8 cellular contexts compared by ENCODE assay signal in genomic region chr1:173474780-173475419, GRCh38. TPM values are rescaled to one million over a fixed set of nuclear protein-coding genes. Genes with fewer than 3 reads are reported as not detected.
DNase-seq lines count a peak whose midpoint lies in the region; FAIRE-seq and TF ChIP-seq lines count a peak whose summit lies in the region.
"Not testable (repeated sequence)": the region's sequence is repeated elsewhere in the genome, so short reads cannot be mapped to it uniquely, and the experiment has no call there.

No MANE protein-coding gene starts in this region.

- H3K27me3 ChIP-seq in CD8-positive, alpha-beta memory T cell (ENCODE audit: insufficient read depth, low read length, poor library complexity, severe bottlenecking); keratinocyte (ENCODE audit: control insufficient read depth, extremely low read depth, insufficient read depth, low read length); neural progenitor cell: not testable (repeated sequence)

- not testable (repeated sequence) for H3K9me1 ChIP-seq in keratinocyte (ENCODE audit: control insufficient read depth, extremely low read depth, insufficient read depth, low read length)

- DNase-seq in CD8-positive, alpha-beta memory T cell; epithelial cell of prostate (ENCODE audit: low read depth, low spot score); keratinocyte (ENCODE audit: low read depth, low spot score); neural progenitor cell (ENCODE audit: low spot score); type B pancreatic cell (ENCODE audit: extremely low spot score, unreplicated experiment): not testable (repeated sequence)
- DNase-seq in NCI-H524 treated with DMSO at 0.1 percent for 48 hours (lab: John Stamatoyannopoulos, UW) (peak; percentile 49), amniotic epithelial cell (ENCODE audit: low read depth) (peak; percentile 66)

- peaks cover 5 to 18% (median 14%) of the 10 kb centered on the region in 5 donors for H3K9me3 Mint-ChIP-seq in CD8-positive, alpha-beta memory T cell
- H3K9me3 Mint-ChIP-seq in neural progenitor cell (peaks cover 19% of the 10 kb centered on the region), type B pancreatic cell (peaks cover 10% of the 10 kb centered on the region)

- H3K4me3 Mint-ChIP-seq in CD8-positive, alpha-beta memory T cell, result peak overlapping the region; percentile 56 to 95 (median 66)
- not testable (repeated sequence) for H3K4me3 Mint-ChIP-seq in neural progenitor cell
- H3K4me3 Mint-ChIP-seq in type B pancreatic cell, result peak overlapping the region; percentile 82

- CTCF ChIA-PET in CD8-positive, alpha-beta memory T cell (lab: Charles Lee), result interaction anchor here (4.3 kb wide), 1 partner anchor 44 kb away, joined by 30 read pairs; no protein-coding TSS in a partner anchor

- H3K4me2 ChIP-seq in keratinocyte (ENCODE audit: control insufficient read depth, extremely low read depth, insufficient read depth, low read depth, low read length), result peak overlapping the region; percentile 90
- peak overlapping the region; percentile 93 for H3K4me2 ChIP-seq in neural progenitor cell

- not testable (repeated sequence) for H3K9me3 ChIP-seq in CD8-positive, alpha-beta memory T cell (ENCODE audit: low read length); keratinocyte (ENCODE audit: control insufficient read depth, low read depth, low read length); neural progenitor cell (ENCODE audit: low read depth)

- H3K79me2 ChIP-seq in keratinocyte (ENCODE audit: control insufficient read depth, insufficient read depth, low read length) (peaks cover 27% of the 10 kb centered on the region), neural progenitor cell (ENCODE audit: low read depth) (peaks cover 43% of the 10 kb centered on the region)

- H3K4me3 ChIP-seq in CD8-positive, alpha-beta memory T cell (ENCODE audit: low read length), result peak overlapping the region; percentile 93
- peak overlapping the region; percentile 72 for H3K4me3 ChIP-seq in WI38 (ENCODE audit: low read depth, low read length)
- H3K4me3 ChIP-seq in keratinocyte (ENCODE audit: control insufficient read depth in 2 of 3, extremely low read depth in 1 of 3, insufficient read depth in 2 of 3, low read depth in 1 of 3, low read length in 3 of 3), result not testable (repeated sequence)
- peak overlapping the region; percentile 79 for H3K4me3 ChIP-seq in neural progenitor cell

- H3K4me1 Mint-ChIP-seq in CD8-positive, alpha-beta memory T cell, result peaks cover 54 to 70% (median 66%) of the 10 kb centered on the region in 3 donors
- H3K4me1 Mint-ChIP-seq in neural progenitor cell (peaks cover 30% of the 10 kb centered on the region), type B pancreatic cell (ENCODE audit: unreplicated experiment) (peaks cover 33% of the 10 kb centered on the region)

- not testable (repeated sequence) for H3K9ac ChIP-seq in keratinocyte (ENCODE audit: control insufficient read depth, extremely low read depth, insufficient read depth, low read length); neural progenitor cell

- H3K36me3 ChIP-seq in CD8-positive, alpha-beta memory T cell (ENCODE audit: insufficient read depth, low read length); keratinocyte (ENCODE audit: control insufficient read depth in 2 of 2, extremely low read depth in 1 of 2, insufficient read depth in 2 of 2, low read length in 2 of 2); neural progenitor cell: not testable (repeated sequence)

- FAIRE-seq in keratinocyte (lab: Jason Lieb, UNC), result not testable (repeated sequence)

- POLR2A ChIA-PET in CD8-positive, alpha-beta memory T cell (lab: Charles Lee), result not testable (repeated sequence)

- not testable (repeated sequence) for H4K20me1 ChIP-seq in keratinocyte (ENCODE audit: control insufficient read depth, extremely low read depth, insufficient read depth, low read length)
- H4K20me1 ChIP-seq in neural progenitor cell (ENCODE audit: low read depth), result peaks cover 22% of the 10 kb centered on the region

- dilution Hi-C loops in keratinocyte (cut with MboI; ENCODE audit: extremely low pct_ligation_motif_present, low sequenced_read_pairs), result not testable (repeated sequence)

- H3K27ac ChIP-seq in CD8-positive, alpha-beta memory T cell (ENCODE audit: low read depth, low read length); neural progenitor cell: not testable (repeated sequence)
- H3K27ac ChIP-seq in epithelial cell of prostate, result peak overlapping the region; percentile 87
- peak overlapping the region; percentile 41 for H3K27ac ChIP-seq in keratinocyte (ENCODE audit: control insufficient read depth, insufficient read depth, low read length)

- not testable (repeated sequence) for H3F3A ChIP-seq in neural progenitor cell (ENCODE audit: low read depth)

- peaks cover 36% of the 10 kb centered on the region for H3K4me1 ChIP-seq in CD8-positive, alpha-beta memory T cell (ENCODE audit: insufficient read depth, low read length)
- H3K4me1 ChIP-seq in keratinocyte (ENCODE audit: control insufficient read depth, extremely low read depth, insufficient read depth, low read length), result peaks cover 40% of the 10 kb centered on the region
- H3K4me1 ChIP-seq in neural progenitor cell, result peaks cover 32% of the 10 kb centered on the region

- not testable (repeated sequence) for H3K27me3 Mint-ChIP-seq in CD8-positive, alpha-beta memory T cell; neural progenitor cell (ENCODE audit: insufficient read depth, low read depth); type B pancreatic cell

- peak overlapping the region in 6 of 8 donors; percentile 15 to 86 (median 58) for H3K27ac Mint-ChIP-seq in CD8-positive, alpha-beta memory T cell
- H3K27ac Mint-ChIP-seq in neural progenitor cell (peak overlapping the region; percentile 8), type B pancreatic cell (peak overlapping the region; percentile 85)

- not testable (repeated sequence) for TF ChIP-seq CTCF in WI38 (IDR thresholded peaks at IDR 0.05; ENCODE audit: low read depth, low read length); keratinocyte (optimal IDR thresholded peaks at IDR 0.05 in 1 of 3, IDR thresholded peaks at IDR 0.05 in 1 of 3, conservative IDR thresholded peaks at IDR 0.05 in 1 of 3; ENCODE audit: extremely low read depth in 1 of 3, insufficient read depth in 2 of 3, low read length in 3 of 3); neural progenitor cell (IDR thresholded peaks at IDR 0.05); type B pancreatic cell (conservative IDR thresholded peaks at IDR 0.05)

- H3K36me3 Mint-ChIP-seq in CD8-positive, alpha-beta memory T cell, result peaks cover 17 to 43% (median 25%) of the 10 kb centered on the region in 3 donors
- peaks cover 20% of the 10 kb centered on the region for H3K36me3 Mint-ChIP-seq in neural progenitor cell
- H3K36me3 Mint-ChIP-seq in type B pancreatic cell, result peaks cover 24% of the 10 kb centered on the region

- not testable (repeated sequence) for H2AFZ ChIP-seq in keratinocyte (ENCODE audit: control insufficient read depth, low read length); neural progenitor cell (replicated peaks)

RNA-seq across cellular contexts. Expression of gene PRDX6, which starts 2.2 kb away (rescaled TPM):
- total RNA-seq in CD8-positive, alpha-beta memory T cell, result 100 to 1,000 TPM; 134 to 140 TPM
- polyA plus RNA-seq in CD8-positive, alpha-beta memory T cell, result 159 TPM
- polyA plus RNA-seq in keratinocyte, result 168 to 266 TPM (median 248 TPM) in 3 replicates
- 29.8 TPM for polyA plus RNA-seq in keratinocyte (2011; ENCODE audit: low read depth)
- polyA plus RNA-seq in keratinocyte (2011; cell fraction: cytosol; rRNA removed), result 219 and 325 TPM in 2 replicates
- 141 and 154 TPM in 2 replicates for polyA plus RNA-seq in keratinocyte (2011; cell fraction: nucleus; rRNA removed)
- 182 and 191 TPM in 2 replicates for polyA plus RNA-seq in keratinocyte (2012; ENCODE audit: low replicate concordance)
- 171 to 272 TPM (median 269 TPM) in 3 replicates for polyA minus RNA-seq in keratinocyte
- 241 TPM for polyA minus RNA-seq in keratinocyte (2011; cell fraction: cytosol; rRNA and poly(A)+ RNA removed)
- 50.6 and 68.3 TPM in 2 replicates for polyA minus RNA-seq in keratinocyte (2011; cell fraction: nucleus; rRNA and poly(A)+ RNA removed)
- total RNA-seq in neural progenitor cell (ENCODE audit: low replicate concordance) (322 and 441 TPM in 2 replicates), type B pancreatic cell (ENCODE audit: low replicate concordance) (333 and 411 TPM in 2 replicates)

Comparison
In these comparisons a context has a peak if more than half of its experiments do, and no peak if none do; other contexts are left out.
1. H3K27ac Mint-ChIP-seq: peak in every context shown above with its lines; median percentile 85 in type B pancreatic cell; 58 in CD8-positive, alpha-beta memory T cell; 8 in neural progenitor cell.